1 cellular context compared by ENCODE assay signal in the genomic region with DNA sequence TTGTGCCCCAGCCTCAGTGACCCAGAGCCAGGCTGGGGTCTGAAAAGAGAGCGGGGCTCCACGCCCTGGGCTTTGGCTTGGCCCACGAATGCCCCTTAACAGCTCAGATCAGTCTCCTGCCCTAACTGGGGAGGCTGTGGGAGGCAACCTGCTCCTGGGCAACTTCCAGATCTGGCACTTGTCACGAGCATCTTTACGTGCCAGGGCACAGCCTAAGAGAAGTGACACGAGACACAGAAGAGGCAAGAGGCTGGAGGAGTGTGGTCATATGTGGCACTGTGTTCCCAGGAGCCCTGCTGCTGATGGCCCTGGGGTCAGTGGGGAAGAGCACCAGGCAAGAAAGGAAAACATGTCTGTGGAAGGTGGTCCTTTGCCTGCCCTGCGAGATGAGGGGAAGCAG.
TF ChIP-seq lines count a peak whose summit lies in the region.

No MANE protein-coding gene starts in this region.

TF ChIP-seq in HepG2, 621 proteins besides CTCF, POLR2A, EP300 and RAD21 (continued from another document):
- TF ChIP-seq RELA (CRISPR knock-in tag; IDR thresholded peaks at IDR 0.05) (no peak), ZNF572 (CRISPR knock-in tag; IDR thresholded peaks at IDR 0.05) (no peak), SOX5 (CRISPR knock-in tag; IDR thresholded peaks at IDR 0.05; ENCODE audit: borderline replicate concordance) (no peak), ZNF589 (CRISPR knock-in tag; conservative IDR thresholded peaks at IDR 0.05) (no peak), ZNF180 (CRISPR knock-in tag; IDR thresholded peaks at IDR 0.05; ENCODE audit: borderline replicate concordance, low read depth) (no peak), PBX3 (CRISPR knock-in tag; IDR thresholded peaks at IDR 0.05; ENCODE audit: borderline replicate concordance) (no peak)
